Comparison of ENCODE assay signal across 28 cellular contexts in genomic region chr3:74329087-74329486, GRCh38.
"Had no signal": no experiment of that assay in that cellular context is flagged by ENCODE, and none has a peak within 500 bp of the region (broad histone marks: within the 10 kb centered on the region; RNA-seq: fewer than 3 reads in every experiment).

No MANE protein-coding gene starts in this region.

- ATAC-seq: stimulated activated effector memory CD8-positive, alpha-beta T cell treated with anti-CD3 and anti-CD28 coated beads, Interleukin-12 subunit alpha, Interleukin-12 subunit beta, amount 100 ng/mL, for 72 hours; stimulated activated memory B cell treated with anti-CD40 and anti-IgM and Interleukin-4, amounts not matched to agents 10 μg/mL and 1 μg/mL and 100 μg/mL, for 72 hours; stimulated activated naive B cell treated with anti-CD40 and anti-IgM and Interleukin-4, amounts not matched to agents 10 μg/mL and 1 μg/mL and 100 μg/mL, for 72 hours; stimulated activated naive CD8-positive, alpha-beta T cell treated with anti-CD3 and anti-CD28 coated beads, Interleukin-15, amount 100 ng/mL, for 72 hours; stimulated activated naive CD8-positive, alpha-beta T cell treated with anti-CD3 and anti-CD28 coated beads, Interleukin-15, Interleukin-2, amounts not matched to agents 100 U/mL and 50 U/mL, for 24 hours; upper lobe of right lung had no signal

- H3K9me3 Mint-ChIP-seq: stimulated activated memory B cell treated with anti-CD40 and anti-IgM and Interleukin-4, amounts not matched to agents 10 μg/mL and 1 μg/mL and 100 μg/mL, for 72 hours; stimulated activated naive CD8-positive, alpha-beta T cell treated with anti-CD3 and anti-CD28 coated beads, Interleukin-15, amount 100 ng/mL, for 72 hours; type B pancreatic cell had no signal

- H3K9me3 ChIP-seq: stomach, suprapubic skin, testis, thoracic aorta, thyroid gland, tibial artery, tibial nerve, transverse colon, upper lobe of left lung, upper lobe of right lung, uterus, vagina had no signal

- H3K27ac Mint-ChIP-seq: stimulated activated effector memory CD8-positive, alpha-beta T cell treated with anti-CD3 and anti-CD28 coated beads, Interleukin-12 subunit alpha, Interleukin-12 subunit beta, amount 100 ng/mL, for 72 hours; stimulated activated memory B cell treated with anti-CD40 and anti-IgM and Interleukin-4, amounts not matched to agents 10 μg/mL and 1 μg/mL and 100 μg/mL, for 72 hours; stimulated activated naive B cell treated with anti-CD40 and anti-IgM and Interleukin-4, amounts not matched to agents 10 μg/mL and 1 μg/mL and 100 μg/mL, for 72 hours; stimulated activated naive CD8-positive, alpha-beta T cell treated with anti-CD3 and anti-CD28 coated beads, Interleukin-15, amount 100 ng/mL, for 72 hours; stimulated activated naive CD8-positive, alpha-beta T cell treated with anti-CD3 and anti-CD28 coated beads, Interleukin-15, Interleukin-2, amounts not matched to agents 100 ng/mL and 50 ng/mL, for 24 hours; type B pancreatic cell had no signal

- H3K4me1 Mint-ChIP-seq: stimulated activated effector memory CD8-positive, alpha-beta T cell treated with anti-CD3 and anti-CD28 coated beads, Interleukin-12 subunit alpha, Interleukin-12 subunit beta, amount 100 ng/mL, for 72 hours; stimulated activated memory B cell treated with anti-CD40 and anti-IgM and Interleukin-4, amounts not matched to agents 10 μg/mL and 1 μg/mL and 100 μg/mL, for 72 hours; stimulated activated naive B cell treated with anti-CD40 and anti-IgM and Interleukin-4, amounts not matched to agents 10 μg/mL and 1 μg/mL and 100 μg/mL, for 72 hours; stimulated activated naive CD8-positive, alpha-beta T cell treated with anti-CD3 and anti-CD28 coated beads, Interleukin-15, amount 100 ng/mL, for 72 hours had no signal

- H3K27me3 ChIP-seq: stomach, suprapubic skin, testis, thyroid gland, tibial artery, tibial nerve, transverse colon, upper lobe of left lung, upper lobe of right lung, uterus, vagina had no signal

- H3K36me3 Mint-ChIP-seq: stimulated activated effector memory CD8-positive, alpha-beta T cell treated with anti-CD3 and anti-CD28 coated beads, Interleukin-12 subunit alpha, Interleukin-12 subunit beta, amount 100 ng/mL, for 72 hours; stimulated activated memory B cell treated with anti-CD40 and anti-IgM and Interleukin-4, amounts not matched to agents 10 μg/mL and 1 μg/mL and 100 μg/mL, for 72 hours; stimulated activated naive B cell treated with anti-CD40 and anti-IgM and Interleukin-4, amounts not matched to agents 10 μg/mL and 1 μg/mL and 100 μg/mL, for 72 hours; type B pancreatic cell had no signal

- DNase-seq: stimulated activated CD4-positive, alpha-beta T cell treated with anti-CD3 and anti-CD28 coated beads, Interleukin-2, amount 100 ng/mL, for 48 hours; stimulated activated CD4-positive, alpha-beta T cell treated with anti-CD3 and anti-CD28 coated beads, Interleukin-4, amount 100 ng/mL, for 1 hour; stimulated activated CD4-positive, alpha-beta T cell treated with anti-CD3 and anti-CD28 coated beads, Interleukin-4, amount 100 ng/mL, for 24 hours; stimulated activated CD4-positive, alpha-beta T cell treated with anti-CD3 and anti-CD28 coated beads, Interleukin-4, amount 100 ng/mL, for 4 hours; stimulated activated CD8-positive, alpha-beta memory T cell treated with anti-CD3 and anti-CD28 coated beads, Interleukin-4, amount 100 ng/mL, for 48 hours; stimulated activated naive B cell treated with anti-CD40 and anti-IgM and Interleukin-4, amounts not matched to agents 10 μg/mL and 1 μg/mL and 100 μg/mL, for 72 hours; stimulated activated naive CD4-positive, alpha-beta T cell; stimulated activated naive CD4-positive, alpha-beta T cell treated with Interleukin-2 at 50 U/mL for 16 hours; stimulated activated naive CD8-positive, alpha-beta T cell treated with anti-CD3 and anti-CD28 coated beads, Interleukin-15, amount 100 ng/mL, for 72 hours; stimulated activated naive CD8-positive, alpha-beta T cell treated with anti-CD3 and anti-CD28 coated beads, Interleukin-15, Interleukin-2, amounts not matched to agents 100 U/mL and 50 U/mL, for 24 hours; stomach; substantia nigra; testis; thyroid gland; tibial artery; transverse colon; trophoblast cell; upper lobe of left lung; upper lobe of right lung; uterus had no signal

- H3K4me3 ChIP-seq: stomach, suprapubic skin, testis, thoracic aorta, thyroid gland, tibial artery, tibial nerve, transverse colon, upper lobe of left lung, upper lobe of right lung, uterus, vagina had no signal

- H3K36me3 ChIP-seq: stomach, suprapubic skin, thyroid gland, tibial artery, tibial nerve, transverse colon, upper lobe of left lung, upper lobe of right lung, uterus, vagina had no signal

- H3K4me3 Mint-ChIP-seq: stimulated activated effector memory CD8-positive, alpha-beta T cell treated with anti-CD3 and anti-CD28 coated beads, Interleukin-12 subunit alpha, Interleukin-12 subunit beta, amount 100 ng/mL, for 72 hours; stimulated activated memory B cell treated with anti-CD40 and anti-IgM and Interleukin-4, amounts not matched to agents 10 μg/mL and 1 μg/mL and 100 μg/mL, for 72 hours; stimulated activated naive B cell treated with anti-CD40 and anti-IgM and Interleukin-4, amounts not matched to agents 10 μg/mL and 1 μg/mL and 100 μg/mL, for 72 hours; stimulated activated naive CD8-positive, alpha-beta T cell treated with anti-CD3 and anti-CD28 coated beads, Interleukin-15, amount 100 ng/mL, for 72 hours; stimulated activated naive CD8-positive, alpha-beta T cell treated with anti-CD3 and anti-CD28 coated beads, Interleukin-15, Interleukin-2, amounts not matched to agents 100 ng/mL and 50 ng/mL, for 24 hours; type B pancreatic cell had no signal

- H3K27me3 Mint-ChIP-seq: stimulated activated memory B cell treated with anti-CD40 and anti-IgM and Interleukin-4, amounts not matched to agents 10 μg/mL and 1 μg/mL and 100 μg/mL, for 72 hours; stimulated activated naive B cell treated with anti-CD40 and anti-IgM and Interleukin-4, amounts not matched to agents 10 μg/mL and 1 μg/mL and 100 μg/mL, for 72 hours; stimulated activated naive CD8-positive, alpha-beta T cell treated with anti-CD3 and anti-CD28 coated beads, Interleukin-15, amount 100 ng/mL, for 72 hours; stimulated activated naive CD8-positive, alpha-beta T cell treated with anti-CD3 and anti-CD28 coated beads, Interleukin-15, Interleukin-2, amounts not matched to agents 100 ng/mL and 50 ng/mL, for 24 hours; type B pancreatic cell had no signal

- H3K4me1 ChIP-seq: stomach, suprapubic skin, testis, thyroid gland, tibial artery, tibial nerve, transverse colon, upper lobe of left lung, upper lobe of right lung, uterus, vagina had no signal

- H3K27ac ChIP-seq: stomach, suprapubic skin, testis, thoracic aorta, thyroid gland, tibial artery, tibial nerve, transverse colon, upper lobe of left lung, upper lobe of right lung, uterus, vagina had no signal
